ENCODE assay signal across 1 cellular context in the genomic region with DNA sequence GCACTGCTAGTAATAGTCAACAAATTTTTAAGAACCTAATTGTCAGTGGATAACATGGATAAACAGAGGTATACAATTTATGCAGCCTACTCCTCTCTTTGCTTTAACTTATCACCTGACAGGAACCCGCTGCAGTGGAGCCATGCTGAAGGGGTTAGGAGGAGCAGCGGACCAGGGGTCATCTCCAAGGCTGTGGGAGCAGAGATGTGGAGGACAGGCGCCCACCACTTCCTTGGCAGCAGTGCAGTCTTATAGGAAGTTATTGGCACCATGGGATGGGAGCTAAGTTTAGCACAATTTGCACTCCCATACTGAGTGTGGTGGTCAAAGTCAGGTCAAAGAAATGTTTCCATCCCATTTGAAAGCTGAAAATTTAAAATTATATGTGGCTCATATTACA.
A peak's percentile ranks its signal among the peaks of the same experiment; 100 is the strongest.
TF ChIP-seq lines count a peak whose summit lies in the region.

No MANE protein-coding gene starts in this region.

TF ChIP-seq in K562, 482 proteins besides CTCF, POLR2A, EP300 and RAD21:
- TF ChIP-seq L3MBTL2 (IDR thresholded peaks at IDR 0.05) (0 out of 2 replicates have a peak, but pooled peaks have one; percentile 36), SREBF2 (CRISPR knock-in tag; IDR thresholded peaks at IDR 0.05) (no peak), NFIX (CRISPR knock-in tag; IDR thresholded peaks at IDR 0.05; ENCODE audit: low read depth) (no peak), CEBPB (tag; IDR thresholded peaks at IDR 0.05) (peak; percentile 21; the same call in 1 of the 2 replicates), NFE2L1 (tag; IDR thresholded peaks at IDR 0.05; ENCODE audit: borderline replicate concordance, low read depth) (no peak), ZNF717 (CRISPR knock-in tag; IDR thresholded peaks at IDR 0.05) (no peak), ZNF324 (CRISPR knock-in tag; IDR thresholded peaks at IDR 0.05) (no peak), SETDB1 (IDR thresholded peaks at IDR 0.05; ENCODE audit: low read length) (no peak), MTA3 (IDR thresholded peaks at IDR 0.05; ENCODE audit: borderline replicate concordance) (0 out of 2 replicates have a peak, but pooled peaks have one; percentile 9), CAMTA2 (CRISPR knock-in tag; conservative IDR thresholded peaks at IDR 0.05) (no peak), ATF7 (IDR thresholded peaks at IDR 0.05) (peak; percentile 32; the same call in 1 of the 2 replicates), NR2C1 (IDR thresholded peaks at IDR 0.05) (no peak), NR2C1 (tag; IDR thresholded peaks at IDR 0.05) (0 out of 2 replicates have a peak, but pooled peaks have one; percentile 5), MBD1 (CRISPR knock-in tag; IDR thresholded peaks at IDR 0.05) (no peak), SP2 (IDR thresholded peaks at IDR 0.05; ENCODE audit: extremely low read depth, low read depth, low read length, poor library complexity, severe bottlenecking) (no peak), PHF20 (IDR thresholded peaks at IDR 0.05; ENCODE audit: partially characterized antibody) (no peak)
- TF ChIP-seq, protein P1, sequence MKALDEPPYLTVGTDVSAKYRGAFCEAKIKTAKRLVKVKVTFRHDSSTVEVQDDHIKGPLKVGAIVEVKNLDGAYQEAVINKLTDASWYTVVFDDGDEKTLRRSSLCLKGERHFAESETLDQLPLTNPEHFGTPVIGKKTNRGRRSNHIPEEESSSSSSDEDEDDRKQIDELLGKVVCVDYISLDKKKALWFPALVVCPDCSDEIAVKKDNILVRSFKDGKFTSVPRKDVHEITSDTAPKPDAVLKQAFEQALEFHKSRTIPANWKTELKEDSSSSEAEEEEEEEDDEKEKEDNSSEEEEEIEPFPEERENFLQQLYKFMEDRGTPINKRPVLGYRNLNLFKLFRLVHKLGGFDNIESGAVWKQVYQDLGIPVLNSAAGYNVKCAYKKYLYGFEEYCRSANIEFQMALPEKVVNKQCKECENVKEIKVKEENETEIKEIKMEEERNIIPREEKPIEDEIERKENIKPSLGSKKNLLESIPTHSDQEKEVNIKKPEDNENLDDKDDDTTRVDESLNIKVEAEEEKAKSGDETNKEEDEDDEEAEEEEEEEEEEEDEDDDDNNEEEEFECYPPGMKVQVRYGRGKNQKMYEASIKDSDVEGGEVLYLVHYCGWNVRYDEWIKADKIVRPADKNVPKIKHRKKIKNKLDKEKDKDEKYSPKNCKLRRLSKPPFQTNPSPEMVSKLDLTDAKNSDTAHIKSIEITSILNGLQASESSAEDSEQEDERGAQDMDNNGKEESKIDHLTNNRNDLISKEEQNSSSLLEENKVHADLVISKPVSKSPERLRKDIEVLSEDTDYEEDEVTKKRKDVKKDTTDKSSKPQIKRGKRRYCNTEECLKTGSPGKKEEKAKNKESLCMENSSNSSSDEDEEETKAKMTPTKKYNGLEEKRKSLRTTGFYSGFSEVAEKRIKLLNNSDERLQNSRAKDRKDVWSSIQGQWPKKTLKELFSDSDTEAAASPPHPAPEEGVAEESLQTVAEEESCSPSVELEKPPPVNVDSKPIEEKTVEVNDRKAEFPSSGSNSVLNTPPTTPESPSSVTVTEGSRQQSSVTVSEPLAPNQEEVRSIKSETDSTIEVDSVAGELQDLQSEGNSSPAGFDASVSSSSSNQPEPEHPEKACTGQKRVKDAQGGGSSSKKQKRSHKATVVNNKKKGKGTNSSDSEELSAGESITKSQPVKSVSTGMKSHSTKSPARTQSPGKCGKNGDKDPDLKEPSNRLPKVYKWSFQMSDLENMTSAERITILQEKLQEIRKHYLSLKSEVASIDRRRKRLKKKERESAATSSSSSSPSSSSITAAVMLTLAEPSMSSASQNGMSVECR (CRISPR knock-in tag; IDR thresholded peaks at IDR 0.05) = no peak
- TF ChIP-seq, protein P2, sequence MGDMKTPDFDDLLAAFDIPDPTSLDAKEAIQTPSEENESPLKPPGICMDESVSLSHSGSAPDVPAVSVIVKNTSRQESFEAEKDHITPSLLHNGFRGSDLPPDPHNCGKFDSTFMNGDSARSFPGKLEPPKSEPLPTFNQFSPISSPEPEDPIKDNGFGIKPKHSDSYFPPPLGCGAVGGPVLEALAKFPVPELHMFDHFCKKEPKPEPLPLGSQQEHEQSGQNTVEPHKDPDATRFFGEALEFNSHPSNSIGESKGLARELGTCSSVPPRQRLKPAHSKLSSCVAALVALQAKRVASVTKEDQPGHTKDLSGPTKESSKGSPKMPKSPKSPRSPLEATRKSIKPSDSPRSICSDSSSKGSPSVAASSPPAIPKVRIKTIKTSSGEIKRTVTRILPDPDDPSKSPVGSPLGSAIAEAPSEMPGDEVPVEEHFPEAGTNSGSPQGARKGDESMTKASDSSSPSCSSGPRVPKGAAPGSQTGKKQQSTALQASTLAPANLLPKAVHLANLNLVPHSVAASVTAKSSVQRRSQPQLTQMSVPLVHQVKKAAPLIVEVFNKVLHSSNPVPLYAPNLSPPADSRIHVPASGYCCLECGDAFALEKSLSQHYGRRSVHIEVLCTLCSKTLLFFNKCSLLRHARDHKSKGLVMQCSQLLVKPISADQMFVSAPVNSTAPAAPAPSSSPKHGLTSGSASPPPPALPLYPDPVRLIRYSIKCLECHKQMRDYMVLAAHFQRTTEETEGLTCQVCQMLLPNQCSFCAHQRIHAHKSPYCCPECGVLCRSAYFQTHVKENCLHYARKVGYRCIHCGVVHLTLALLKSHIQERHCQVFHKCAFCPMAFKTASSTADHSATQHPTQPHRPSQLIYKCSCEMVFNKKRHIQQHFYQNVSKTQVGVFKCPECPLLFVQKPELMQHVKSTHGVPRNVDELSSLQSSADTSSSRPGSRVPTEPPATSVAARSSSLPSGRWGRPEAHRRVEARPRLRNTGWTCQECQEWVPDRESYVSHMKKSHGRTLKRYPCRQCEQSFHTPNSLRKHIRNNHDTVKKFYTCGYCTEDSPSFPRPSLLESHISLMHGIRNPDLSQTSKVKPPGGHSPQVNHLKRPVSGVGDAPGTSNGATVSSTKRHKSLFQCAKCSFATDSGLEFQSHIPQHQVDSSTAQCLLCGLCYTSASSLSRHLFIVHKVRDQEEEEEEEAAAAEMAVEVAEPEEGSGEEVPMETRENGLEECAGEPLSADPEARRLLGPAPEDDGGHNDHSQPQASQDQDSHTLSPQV (IDR thresholded peaks at IDR 0.05) = 0 out of 2 replicates have a peak, but pooled peaks have one; percentile 41
- TF ChIP-seq, protein P3, sequence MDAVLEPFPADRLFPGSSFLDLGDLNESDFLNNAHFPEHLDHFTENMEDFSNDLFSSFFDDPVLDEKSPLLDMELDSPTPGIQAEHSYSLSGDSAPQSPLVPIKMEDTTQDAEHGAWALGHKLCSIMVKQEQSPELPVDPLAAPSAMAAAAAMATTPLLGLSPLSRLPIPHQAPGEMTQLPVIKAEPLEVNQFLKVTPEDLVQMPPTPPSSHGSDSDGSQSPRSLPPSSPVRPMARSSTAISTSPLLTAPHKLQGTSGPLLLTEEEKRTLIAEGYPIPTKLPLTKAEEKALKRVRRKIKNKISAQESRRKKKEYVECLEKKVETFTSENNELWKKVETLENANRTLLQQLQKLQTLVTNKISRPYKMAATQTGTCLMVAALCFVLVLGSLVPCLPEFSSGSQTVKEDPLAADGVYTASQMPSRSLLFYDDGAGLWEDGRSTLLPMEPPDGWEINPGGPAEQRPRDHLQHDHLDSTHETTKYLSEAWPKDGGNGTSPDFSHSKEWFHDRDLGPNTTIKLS (IDR thresholded peaks at IDR 0.05; ENCODE audit: borderline replicate concordance, low read depth) = no peak
- TF ChIP-seq, protein P4, sequence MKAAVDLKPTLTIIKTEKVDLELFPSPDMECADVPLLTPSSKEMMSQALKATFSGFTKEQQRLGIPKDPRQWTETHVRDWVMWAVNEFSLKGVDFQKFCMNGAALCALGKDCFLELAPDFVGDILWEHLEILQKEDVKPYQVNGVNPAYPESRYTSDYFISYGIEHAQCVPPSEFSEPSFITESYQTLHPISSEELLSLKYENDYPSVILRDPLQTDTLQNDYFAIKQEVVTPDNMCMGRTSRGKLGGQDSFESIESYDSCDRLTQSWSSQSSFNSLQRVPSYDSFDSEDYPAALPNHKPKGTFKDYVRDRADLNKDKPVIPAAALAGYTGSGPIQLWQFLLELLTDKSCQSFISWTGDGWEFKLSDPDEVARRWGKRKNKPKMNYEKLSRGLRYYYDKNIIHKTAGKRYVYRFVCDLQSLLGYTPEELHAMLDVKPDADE (conservative IDR thresholded peaks at IDR 0.05; ENCODE audit: control insufficient read depth, low read depth, low read length) = no peak
